32 cellular contexts compared by ENCODE assay signal in the genomic region with DNA sequence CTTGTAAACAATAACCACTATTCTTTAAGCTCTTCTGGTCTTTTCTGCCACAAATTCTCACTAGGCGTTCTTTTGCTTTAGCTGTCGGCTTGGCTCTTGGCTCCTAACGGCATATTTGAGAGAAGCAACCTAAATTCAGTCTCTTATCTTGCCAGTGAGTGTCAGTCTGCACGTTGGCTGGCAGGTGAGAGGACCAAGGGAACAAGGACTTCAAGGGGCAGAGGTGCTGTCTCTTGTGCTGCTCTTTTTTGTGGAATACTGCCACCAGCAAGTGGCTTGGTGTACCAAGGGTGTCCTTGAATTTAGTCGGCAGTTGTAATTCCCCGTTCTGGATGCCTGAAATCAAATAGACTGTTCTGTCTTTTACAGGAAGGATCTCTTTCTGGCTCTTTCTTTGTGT.
DNase-seq lines count a peak whose midpoint lies in the region; ATAC-seq, FAIRE-seq and TF ChIP-seq lines count a peak whose summit lies in the region.
"Had no signal": no experiment of that assay in that cellular context is flagged by ENCODE, and none has a peak within 500 bp of the region (broad histone marks: within the 10 kb centered on the region; RNA-seq: fewer than 3 reads in every experiment).

No MANE protein-coding gene starts in this region.

- no peaks in the 10 kb centered on the region for H4K20me1 ChIP-seq in HepG2 (ENCODE audit: insufficient read depth, low read length)

- in situ Hi-C loops in HepG2 (cut with HindIII; ENCODE audit: extremely low pct_ligation_motif_present, low pct_unique_long_range_greater_than_20kb), result no loop called here

- no peak for TF ChIP-seq CTCF in liver (IDR thresholded peaks at IDR 0.05; ENCODE audit: low read depth, low read length, missing input control)
- TF ChIP-seq CTCF in HepG2 (CRISPR knock-in tag; IDR thresholded peaks at IDR 0.05), result no peak
- no peak for TF ChIP-seq CTCF in heart right ventricle (IDR thresholded peaks at IDR 0.05)
- TF ChIP-seq CTCF in parathyroid adenoma (IDR thresholded peaks at IDR 0.05), result no peak

- H3K27ac ChIP-seq in liver (ENCODE audit: low read depth in 1 of 2, low read length in 2 of 2), result peak overlapping the region; percentile 73 to 75
- no peak overlapping the region for H3K27ac ChIP-seq in HepG2 (ENCODE audit: extremely low read length, insufficient read depth, low read length)
- H3K27ac ChIP-seq in heart right ventricle, result peak overlapping the region; percentile 38 to 83 (median 75)
- H3K27ac ChIP-seq in parathyroid adenoma, result peak overlapping the region; percentile 35
- H3K27ac ChIP-seq in small intestine (ENCODE audit: low read depth in 1 of 2, low read length in 1 of 2), result no peak overlapping the region
- H3K27ac ChIP-seq: esophagus muscularis mucosa, gastroesophageal sphincter, neural progenitor cell, testis had no signal

- H3K4me2 ChIP-seq in HepG2 (ENCODE audit: low read depth, low read length), result no peak overlapping the region
- H3K4me2 ChIP-seq in parathyroid adenoma (ENCODE audit: low read length), result no peak overlapping the region
- H3K4me2 ChIP-seq: neural progenitor cell had no signal

- DNase-seq in HepG2 (ENCODE audit: low spot score), result no peak
- DNase-seq in heart right ventricle, result peak in 1 of 2 donors; percentile 29
- no peak for DNase-seq in HPDE6-E6E7 (ENCODE audit: extremely low spot score)
- no peak for DNase-seq in small intestine
- DNase-seq in NCI-H2227 treated with DMSO at 0.1 percent for 48 hours (lab: John Stamatoyannopoulos, UW), result no peak
- DNase-seq: activated CD4-positive, alpha-beta memory T cell treated with anti-CD3 and anti-CD28 coated beads, Interleukin-2, amount 10 ng/mL, durations not matched to agents 7 days and 5 days; activated effector memory CD4-positive, alpha-beta T cell treated with Interleukin-2 at 50 U/mL for 16 hours; activated naive CD8-positive, alpha-beta T cell treated with anti-CD3 and anti-CD28 coated beads for 36 hours; AML-193; CD8-positive, alpha-beta T cell; GDM1; islet precursor cell; Karpas-422; MV-4-11; NCI-H1694; NCI-H524; NK-92 treated with Interleukin-12 subunit alpha and Interleukin-12 subunit beta, amount 100 ng/mL, for 24 hours; stimulated activated CD4-positive, alpha-beta T cell treated with anti-CD3 and anti-CD28 coated beads, Interleukin-2, amount 100 ng/mL, for 24 hours; T-cell; testis had no signal

- intact Hi-C loops in HepG2 (cut with micrococcal nuclease; ENCODE audit: unreplicated experiment), result no loop called here
- intact Hi-C loops in heart right ventricle (cut with DNase I), result no loop called here

- POLR2A ChIA-PET in HepG2 (lab: Yijun Ruan, JAX), result no interaction called here

- CTCF ChIA-PET in HepG2 (lab: Yijun Ruan, JAX; ENCODE audit: low intra/inter-chr PET ratio, low total read pairs), result no interaction called here

- no peaks in the 10 kb centered on the region for H3K27me3 ChIP-seq in liver (ENCODE audit: control insufficient read depth in 4 of 4, insufficient read depth in 4 of 4, low read length in 3 of 4)
- no peaks in the 10 kb centered on the region for H3K27me3 ChIP-seq in HepG2 (ENCODE audit: control insufficient read depth in 1 of 2, insufficient read depth in 2 of 2, low read length in 2 of 2)
- H3K27me3 ChIP-seq in heart right ventricle, result no peaks in the 10 kb centered on the region
- H3K27me3 ChIP-seq in parathyroid adenoma (ENCODE audit: control insufficient read depth, insufficient read depth, low read length), result no peaks in the 10 kb centered on the region
- H3K27me3 ChIP-seq in small intestine (ENCODE audit: control insufficient read depth in 2 of 2, insufficient read depth in 2 of 2, low read length in 2 of 2), result no peaks in the 10 kb centered on the region
- H3K27me3 ChIP-seq: esophagus muscularis mucosa, gastroesophageal sphincter, neural progenitor cell, testis had no signal

- ATAC-seq in HepG2 (no peak), heart right ventricle (peak in 7 of 8 donors; percentile 39 to 80 (median 60)), HG02981 (IDR thresholded peaks at IDR 0.05; ENCODE audit: unreplicated experiment) (no peak)
- ATAC-seq: activated CD4-positive, CD25-positive, alpha-beta regulatory T cell treated with anti-CD3 and anti-CD28 coated beads, Interleukin-2, amount 50 U/mL, for 24 hours; CD8-positive, alpha-beta T cell; gastroesophageal sphincter; Panc1 had no signal

- no peak for TF ChIP-seq POLR2A in HepG2 (IDR thresholded peaks at IDR 0.05; ENCODE audit: insufficient read depth in 1 of 2, low read depth in 2 of 2, low read length in 2 of 2)

- TF ChIP-seq EP300 in HepG2 (IDR thresholded peaks at IDR 0.05; ENCODE audit: low read depth in 2 of 2, low read length in 2 of 2) (no peak), HepG2 (CRISPR knock-in tag; IDR thresholded peaks at IDR 0.05; ENCODE audit: borderline replicate concordance) (no peak)

- H3K4me3 ChIP-seq in liver (ENCODE audit: low read depth in 1 of 3, low read length in 3 of 3), result no peak overlapping the region
- H3K4me3 ChIP-seq in HepG2 (replicated peaks in 1 of 3; ENCODE audit: insufficient read depth in 1 of 3, low read depth in 2 of 3, low read length in 3 of 3), result no peak overlapping the region
- H3K4me3 ChIP-seq in heart right ventricle, result no peak overlapping the region
- H3K4me3 ChIP-seq in parathyroid adenoma (ENCODE audit: low read depth, low read length), result no peak overlapping the region
- no peak overlapping the region for H3K4me3 ChIP-seq in small intestine (ENCODE audit: low read depth in 1 of 2, low read length in 2 of 2)
- H3K4me3 ChIP-seq: coronary artery, esophagus muscularis mucosa, gastroesophageal sphincter, lung, neural progenitor cell, smooth muscle cell, testis had no signal

- H2AFZ ChIP-seq in HepG2 (ENCODE audit: low read length) (no peak overlapping the region), parathyroid adenoma (no peak overlapping the region)
- H2AFZ ChIP-seq: neural progenitor cell had no signal

- H3K4me1 ChIP-seq in liver (ENCODE audit: control insufficient read depth in 4 of 4, insufficient read depth in 4 of 4, low read length in 3 of 4) (peaks cover 1 to 43% (median 16%) of the 10 kb centered on the region in 4 donors), HepG2 (ENCODE audit: insufficient read depth, low read length) (no peaks in the 10 kb centered on the region), heart right ventricle (peaks cover 0 to 63% (median 39%) of the 10 kb centered on the region in 9 donors), parathyroid adenoma (peaks cover 13% of the 10 kb centered on the region), small intestine (ENCODE audit: control insufficient read depth in 2 of 2, insufficient read depth in 1 of 2, low read depth in 1 of 2, low read length in 1 of 2) (no peaks in the 10 kb centered on the region)
- H3K4me1 ChIP-seq: neural progenitor cell had no signal

- H3K79me2 ChIP-seq in HepG2 (ENCODE audit: insufficient read depth, low read length), result no peaks in the 10 kb centered on the region
- no peaks in the 10 kb centered on the region for H3K79me2 ChIP-seq in parathyroid adenoma

- 29% methylated on average over 6 of the region's 6 CpGs for WGBS in liver
- 21% methylated on average over 6 of the region's 6 CpGs for WGBS in HepG2 (ENCODE audit: low lambda C conversion rate)
- 36 to 53% methylated on average over 6 of the region's 6 CpGs for WGBS in heart right ventricle, 2 donors
- 74 to 77% (median 74%) methylated on average over 6 of the region's 6 CpGs for WGBS in small intestine, 3 donors

- FAIRE-seq in HepG2 (lab: Jason Lieb, UNC), result no peak
- no peak for FAIRE-seq in small intestine (lab: Jason Lieb, UNC)
- FAIRE-seq: H54 had no signal

- H3K36me3 ChIP-seq in liver (ENCODE audit: control insufficient read depth in 4 of 4, insufficient read depth in 3 of 4, low read depth in 1 of 4, low read length in 3 of 4) (no peaks in the 10 kb centered on the region), HepG2 (replicated peaks in 1 of 2; ENCODE audit: control insufficient read depth in 1 of 2, insufficient read depth in 2 of 2, low read length in 2 of 2) (no peaks in the 10 kb centered on the region), heart right ventricle (no peaks in the 10 kb centered on the region), parathyroid adenoma (ENCODE audit: control insufficient read depth, insufficient read depth, low read length) (no peaks in the 10 kb centered on the region), small intestine (ENCODE audit: control insufficient read depth in 2 of 2, insufficient read depth in 2 of 2, low read length in 2 of 2) (peaks cover 0 to 3% of the 10 kb centered on the region in 2 donors)
- H3K36me3 ChIP-seq: esophagus muscularis mucosa, gastroesophageal sphincter, neural progenitor cell had no signal

- TF ChIP-seq RAD21 in liver (IDR thresholded peaks at IDR 0.05) (no peak), HepG2 (CRISPR knock-in tag; IDR thresholded peaks at IDR 0.05) (no peak)

- H3K9me3 ChIP-seq in liver (ENCODE audit: control insufficient read depth in 4 of 4, low read length in 3 of 4) (no peaks in the 10 kb centered on the region), HepG2 (ENCODE audit: low read length) (no peaks in the 10 kb centered on the region), heart right ventricle (no peaks in the 10 kb centered on the region), parathyroid adenoma (ENCODE audit: control insufficient read depth, low read length) (no peaks in the 10 kb centered on the region), small intestine (ENCODE audit: control insufficient read depth, low read depth) (no peaks in the 10 kb centered on the region)
- H3K9me3 ChIP-seq: esophagus muscularis mucosa, gastroesophageal sphincter, testis had no signal

- H3K9ac ChIP-seq in liver (ENCODE audit: low read depth in 1 of 2, low read length in 2 of 2) (peak overlapping the region in 1 of 2 donors; percentile 69), HepG2 (ENCODE audit: insufficient read depth, low read depth, low read length) (no peak overlapping the region), parathyroid adenoma (no peak overlapping the region)
- H3K9ac ChIP-seq: neural progenitor cell had no signal

- BruUV-seq in HepG2 (replicated peaks; lab: Mats Ljungman, UMichigan), result no TSS peak

TF ChIP-seq in liver, 16 proteins besides CTCF, POLR2A, EP300 and RAD21 (continues in another document):
- TF ChIP-seq FOXA2 (IDR thresholded peaks at IDR 0.05) (no peak), SP1 (IDR thresholded peaks at IDR 0.05) (no peak), HNF4A (conservative IDR thresholded peaks at IDR 0.05) (peak in 1 of 2 donors; percentile 6), JUND (IDR thresholded peaks at IDR 0.05) (no peak)

TF ChIP-seq in HepG2, 621 proteins besides CTCF, POLR2A, EP300 and RAD21 (continues in another document):
- TF ChIP-seq, protein P1, sequence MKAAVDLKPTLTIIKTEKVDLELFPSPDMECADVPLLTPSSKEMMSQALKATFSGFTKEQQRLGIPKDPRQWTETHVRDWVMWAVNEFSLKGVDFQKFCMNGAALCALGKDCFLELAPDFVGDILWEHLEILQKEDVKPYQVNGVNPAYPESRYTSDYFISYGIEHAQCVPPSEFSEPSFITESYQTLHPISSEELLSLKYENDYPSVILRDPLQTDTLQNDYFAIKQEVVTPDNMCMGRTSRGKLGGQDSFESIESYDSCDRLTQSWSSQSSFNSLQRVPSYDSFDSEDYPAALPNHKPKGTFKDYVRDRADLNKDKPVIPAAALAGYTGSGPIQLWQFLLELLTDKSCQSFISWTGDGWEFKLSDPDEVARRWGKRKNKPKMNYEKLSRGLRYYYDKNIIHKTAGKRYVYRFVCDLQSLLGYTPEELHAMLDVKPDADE (CRISPR knock-in tag; IDR thresholded peaks at IDR 0.05), result no peak
- TF ChIP-seq ZNF792 (CRISPR knock-in tag; IDR thresholded peaks at IDR 0.05), result no peak

Comparison
In these comparisons a context has a peak if more than half of its experiments do, and no peak if none do; other contexts are left out.
1. H3K27ac ChIP-seq: peak in liver (2 of 2), heart right ventricle (10 of 10) and parathyroid adenoma (single experiment); none in HepG2 (single experiment) and small intestine (0 of 2).
2. ATAC-seq: peak in heart right ventricle (7 of 8); none in HepG2 (single experiment) and HG02981 (single experiment).